Comparison of ENCODE assay signal across 23 cellular contexts in the genomic region with DNA sequence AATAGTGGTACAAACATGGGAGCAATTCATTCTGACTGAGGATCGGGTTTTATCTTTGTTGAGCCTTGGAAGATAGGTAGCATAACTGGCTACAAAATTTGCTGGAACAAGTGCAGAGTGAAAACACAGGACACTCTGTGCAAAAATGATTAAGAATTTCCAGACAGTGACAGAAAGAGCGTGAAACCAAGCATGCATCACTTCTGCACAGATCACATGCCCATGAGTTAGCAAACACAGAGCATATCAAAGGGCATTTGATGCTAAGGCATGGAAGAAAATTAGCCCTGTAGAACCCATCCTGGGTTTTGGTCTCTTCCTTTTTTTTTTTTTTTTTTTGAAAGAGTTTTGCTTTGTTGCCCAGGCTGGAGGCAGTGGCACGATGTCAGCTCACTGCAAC. TPM values are rescaled to one million over a fixed set of nuclear protein-coding genes. Genes with fewer than 3 reads are reported as not detected.
A peak's percentile ranks its signal among the peaks of the same experiment; 100 is the strongest.
DNase-seq lines count a peak whose midpoint lies in the region; ATAC-seq and TF ChIP-seq lines count a peak whose summit lies in the region.
"Had no signal": no experiment of that assay in that cellular context is flagged by ENCODE, and none has a peak within 500 bp of the region (broad histone marks: within the 10 kb centered on the region; RNA-seq: fewer than 3 reads in every experiment).

No MANE protein-coding gene starts in this region.

- no peak for DNase-seq in activated naive CD4-positive, alpha-beta T cell treated with anti-CD3 and anti-CD28 coated beads, Interleukin-2, amount 10 ng/mL, durations not matched to agents 7 days and 5 days
- DNase-seq in left lobe of liver (ENCODE audit: low spot score): no peak
- no peak for DNase-seq in right lobe of liver
- DNase-seq in pons (ENCODE audit: low spot score): no peak
- no peak for DNase-seq in glomerular visceral epithelial cell (ENCODE audit: extremely low spot score)
- no peak for DNase-seq in NCI-H2107 (lab: John Stamatoyannopoulos, UW)
- DNase-seq: CD4-positive, CD25-positive, alpha-beta regulatory T cell; CD8-positive, alpha-beta T cell; DMS 273 treated with DMSO at 0.1 percent for 48 hours; DMS79; EL; GDM1; H9 had no signal

- peaks cover 0 to 45% (median 6%) of the 10 kb centered on the region in 4 donors for H3K4me1 ChIP-seq in right lobe of liver
- H3K4me1 ChIP-seq in subcutaneous abdominal adipose tissue (ENCODE audit: control insufficient read depth in 5 of 5, insufficient read depth in 5 of 5, low read length in 5 of 5): peaks cover 0 to 40% (median 15%) of the 10 kb centered on the region in 5 donors

- CTCF ChIA-PET in activated naive CD4-positive, alpha-beta T cell treated with anti-CD3 and anti-CD28 coated beads, Interleukin-2, amount 10 ng/mL, durations not matched to agents 7 days and 5 days (lab: Charles Lee): interaction anchor here (1.9 kb wide), 1 partner anchor 8 kb away, joined by 7 read pairs; no protein-coding TSS in a partner anchor

- no peak for TF ChIP-seq CTCF in right lobe of liver (IDR thresholded peaks at IDR 0.05)

- no peak overlapping the region for H3K4me3 ChIP-seq in right lobe of liver
- no peak overlapping the region for H3K4me3 ChIP-seq in subcutaneous abdominal adipose tissue (ENCODE audit: low read depth in 1 of 5, low read length in 5 of 5)
- H3K4me3 ChIP-seq: BLaER1, GM12878, GM23338 had no signal

- no peaks in the 10 kb centered on the region for H3K9me3 Mint-ChIP-seq in activated naive CD4-positive, alpha-beta T cell treated with anti-CD3 and anti-CD28 coated beads, Interleukin-2, amount 50 U/mL, for 24 hours
- H3K9me3 Mint-ChIP-seq in activated naive CD4-positive, alpha-beta T cell treated with anti-CD3 and anti-CD28 coated beads, Interleukin-2, amount 10 ng/mL, durations not matched to agents 7 days and 5 days: no peaks in the 10 kb centered on the region
- H3K9me3 Mint-ChIP-seq: CD4-positive, CD25-positive, alpha-beta regulatory T cell; CD8-positive, alpha-beta T cell; GM23338; H9 had no signal

- H3K9ac ChIP-seq in subcutaneous abdominal adipose tissue (ENCODE audit: low read length in 5 of 5): no peak overlapping the region
- H3K9ac ChIP-seq: BLaER1 had no signal

- H3K27me3 ChIP-seq in right lobe of liver: no peaks in the 10 kb centered on the region
- H3K27me3 ChIP-seq in subcutaneous abdominal adipose tissue (ENCODE audit: control insufficient read depth in 5 of 5, insufficient read depth in 4 of 5, low read length in 5 of 5): peaks cover 0 to 2% (median 0%) of the 10 kb centered on the region in 5 donors
- H3K27me3 ChIP-seq: BLaER1 had no signal

- ATAC-seq in left lobe of liver: peak; percentile 31
- ATAC-seq in right lobe of liver: peak; percentile 37 to 63 (median 52)
- ATAC-seq: CD8-positive, alpha-beta T cell; GM12878; GM23338; HCT116 had no signal

- peak overlapping the region; percentile 23 for H3K27ac Mint-ChIP-seq in activated naive CD4-positive, alpha-beta T cell treated with anti-CD3 and anti-CD28 coated beads, Interleukin-2, amount 50 U/mL, for 24 hours
- H3K27ac Mint-ChIP-seq in activated naive CD4-positive, alpha-beta T cell treated with anti-CD3 and anti-CD28 coated beads, Interleukin-2, amount 10 ng/mL, durations not matched to agents 7 days and 5 days: no peak overlapping the region
- H3K27ac Mint-ChIP-seq: B cell; CD4-positive, CD25-positive, alpha-beta regulatory T cell; CD8-positive, alpha-beta T cell; GM23338; H9 had no signal

- H3K36me3 Mint-ChIP-seq in activated naive CD4-positive, alpha-beta T cell treated with anti-CD3 and anti-CD28 coated beads, Interleukin-2, amount 50 U/mL, for 24 hours: no peaks in the 10 kb centered on the region
- H3K36me3 Mint-ChIP-seq in activated naive CD4-positive, alpha-beta T cell treated with anti-CD3 and anti-CD28 coated beads, Interleukin-2, amount 10 ng/mL, durations not matched to agents 7 days and 5 days: no peaks in the 10 kb centered on the region
- H3K36me3 Mint-ChIP-seq: CD4-positive, CD25-positive, alpha-beta regulatory T cell; CD8-positive, alpha-beta T cell had no signal

- no peaks in the 10 kb centered on the region for H3K4me1 Mint-ChIP-seq in activated naive CD4-positive, alpha-beta T cell treated with anti-CD3 and anti-CD28 coated beads, Interleukin-2, amount 50 U/mL, for 24 hours
- H3K4me1 Mint-ChIP-seq in activated naive CD4-positive, alpha-beta T cell treated with anti-CD3 and anti-CD28 coated beads, Interleukin-2, amount 10 ng/mL, durations not matched to agents 7 days and 5 days: no peaks in the 10 kb centered on the region
- H3K4me1 Mint-ChIP-seq: B cell had no signal

- H3K9me3 ChIP-seq in right lobe of liver (no peaks in the 10 kb centered on the region), subcutaneous abdominal adipose tissue (ENCODE audit: control insufficient read depth in 5 of 5, low read length in 5 of 5) (no peaks in the 10 kb centered on the region)
- H3K9me3 ChIP-seq: BLaER1 had no signal

- intact Hi-C loops in right lobe of liver (cut with DNase I): loop anchor here (10.0 kb wide), 2 partner anchors 177 to 557 kb away; no protein-coding TSS in a partner anchor

- no peaks in the 10 kb centered on the region for H3K36me3 ChIP-seq in right lobe of liver
- H3K36me3 ChIP-seq in subcutaneous abdominal adipose tissue (ENCODE audit: control insufficient read depth in 5 of 5, insufficient read depth in 5 of 5, low read length in 5 of 5): no peaks in the 10 kb centered on the region
- H3K36me3 ChIP-seq: BLaER1 had no signal

- H3K27me3 Mint-ChIP-seq in activated naive CD4-positive, alpha-beta T cell treated with anti-CD3 and anti-CD28 coated beads, Interleukin-2, amount 50 U/mL, for 24 hours: peaks cover 16% of the 10 kb centered on the region
- peaks cover 40% of the 10 kb centered on the region for H3K27me3 Mint-ChIP-seq in activated naive CD4-positive, alpha-beta T cell treated with anti-CD3 and anti-CD28 coated beads, Interleukin-2, amount 10 ng/mL, durations not matched to agents 7 days and 5 days

- H3K27ac ChIP-seq in right lobe of liver (peak overlapping the region; percentile 42 to 63 (median 52)), subcutaneous abdominal adipose tissue (ENCODE audit: low read depth, low read length) (peak overlapping the region; percentile 77)
- H3K27ac ChIP-seq: 22Rv1, BLaER1, C4-2B had no signal

- WGBS in right lobe of liver (ENCODE audit: insufficient coverage, low coverage, low lambda C conversion rate, missing lambda C conversion rate): 24% methylated on average over 2 of the region's 3 CpGs

- no peak overlapping the region for H3K4me3 Mint-ChIP-seq in activated naive CD4-positive, alpha-beta T cell treated with anti-CD3 and anti-CD28 coated beads, Interleukin-2, amount 50 U/mL, for 24 hours
- H3K4me3 Mint-ChIP-seq in activated naive CD4-positive, alpha-beta T cell treated with anti-CD3 and anti-CD28 coated beads, Interleukin-2, amount 10 ng/mL, durations not matched to agents 7 days and 5 days: no peak overlapping the region
- H3K4me3 Mint-ChIP-seq: B cell; CD4-positive, CD25-positive, alpha-beta regulatory T cell; CD8-positive, alpha-beta T cell; GM23338; H9 had no signal

- TF ChIP-seq POLR2A in right lobe of liver (IDR thresholded peaks at IDR 0.05): no peak

RNA-seq across cellular contexts. Expression of a gene that starts 28.3 kb away (rescaled TPM):
- total RNA-seq in left lobe of liver: 0.13 TPM
- under 1 TPM; 0.18 to 0.83 (median 0.49) TPM for total RNA-seq in right lobe of liver
- total RNA-seq: B cell; CD4-positive, CD25-positive, alpha-beta regulatory T cell; CD8-positive, alpha-beta T cell; GM12878; GM23338; H4; H9 had no signal
